In genomic region chr7:112163021-112163310, GRCh38 we compare ENCODE assay signal across 1 cellular context.
TF ChIP-seq lines count a peak whose summit lies in the region.

No MANE protein-coding gene starts in this region.

TF ChIP-seq in A549, 52 proteins besides CTCF, POLR2A, EP300 and RAD21 (continued from another document):
- TF ChIP-seq ATOH8 (CRISPR knock-in tag; IDR thresholded peaks at IDR 0.05; ENCODE audit: low read depth) (no peak), PHF8 (IDR thresholded peaks at IDR 0.05; ENCODE audit: borderline replicate concordance, low read depth) (no peak), NFE2L2 (conservative IDR thresholded peaks at IDR 0.05; ENCODE audit: low read length) (no peak), ZC3H11A (IDR thresholded peaks at IDR 0.05) (no peak), ZSCAN20 (CRISPR knock-in tag; IDR thresholded peaks at IDR 0.05) (no peak), MAFK (IDR thresholded peaks at IDR 0.05; ENCODE audit: partially characterized antibody) (no peak), ZFP36 (IDR thresholded peaks at IDR 0.05; ENCODE audit: borderline replicate concordance, partially characterized antibody) (no peak), SMC3 (IDR thresholded peaks at IDR 0.05) (no peak), RARB (CRISPR knock-in tag; IDR thresholded peaks at IDR 0.05) (no peak), JUN (IDR thresholded peaks at IDR 0.05) (no peak)
- TF ChIP-seq, protein P1, sequence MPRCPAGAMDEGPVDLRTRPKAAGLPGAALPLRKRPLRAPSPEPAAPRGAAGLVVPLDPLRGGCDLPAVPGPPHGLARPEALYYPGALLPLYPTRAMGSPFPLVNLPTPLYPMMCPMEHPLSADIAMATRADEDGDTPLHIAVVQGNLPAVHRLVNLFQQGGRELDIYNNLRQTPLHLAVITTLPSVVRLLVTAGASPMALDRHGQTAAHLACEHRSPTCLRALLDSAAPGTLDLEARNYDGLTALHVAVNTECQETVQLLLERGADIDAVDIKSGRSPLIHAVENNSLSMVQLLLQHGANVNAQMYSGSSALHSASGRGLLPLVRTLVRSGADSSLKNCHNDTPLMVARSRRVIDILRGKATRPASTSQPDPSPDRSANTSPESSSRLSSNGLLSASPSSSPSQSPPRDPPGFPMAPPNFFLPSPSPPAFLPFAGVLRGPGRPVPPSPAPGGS (IDR thresholded peaks at IDR 0.05) = no peak
- TF ChIP-seq, protein P2, sequence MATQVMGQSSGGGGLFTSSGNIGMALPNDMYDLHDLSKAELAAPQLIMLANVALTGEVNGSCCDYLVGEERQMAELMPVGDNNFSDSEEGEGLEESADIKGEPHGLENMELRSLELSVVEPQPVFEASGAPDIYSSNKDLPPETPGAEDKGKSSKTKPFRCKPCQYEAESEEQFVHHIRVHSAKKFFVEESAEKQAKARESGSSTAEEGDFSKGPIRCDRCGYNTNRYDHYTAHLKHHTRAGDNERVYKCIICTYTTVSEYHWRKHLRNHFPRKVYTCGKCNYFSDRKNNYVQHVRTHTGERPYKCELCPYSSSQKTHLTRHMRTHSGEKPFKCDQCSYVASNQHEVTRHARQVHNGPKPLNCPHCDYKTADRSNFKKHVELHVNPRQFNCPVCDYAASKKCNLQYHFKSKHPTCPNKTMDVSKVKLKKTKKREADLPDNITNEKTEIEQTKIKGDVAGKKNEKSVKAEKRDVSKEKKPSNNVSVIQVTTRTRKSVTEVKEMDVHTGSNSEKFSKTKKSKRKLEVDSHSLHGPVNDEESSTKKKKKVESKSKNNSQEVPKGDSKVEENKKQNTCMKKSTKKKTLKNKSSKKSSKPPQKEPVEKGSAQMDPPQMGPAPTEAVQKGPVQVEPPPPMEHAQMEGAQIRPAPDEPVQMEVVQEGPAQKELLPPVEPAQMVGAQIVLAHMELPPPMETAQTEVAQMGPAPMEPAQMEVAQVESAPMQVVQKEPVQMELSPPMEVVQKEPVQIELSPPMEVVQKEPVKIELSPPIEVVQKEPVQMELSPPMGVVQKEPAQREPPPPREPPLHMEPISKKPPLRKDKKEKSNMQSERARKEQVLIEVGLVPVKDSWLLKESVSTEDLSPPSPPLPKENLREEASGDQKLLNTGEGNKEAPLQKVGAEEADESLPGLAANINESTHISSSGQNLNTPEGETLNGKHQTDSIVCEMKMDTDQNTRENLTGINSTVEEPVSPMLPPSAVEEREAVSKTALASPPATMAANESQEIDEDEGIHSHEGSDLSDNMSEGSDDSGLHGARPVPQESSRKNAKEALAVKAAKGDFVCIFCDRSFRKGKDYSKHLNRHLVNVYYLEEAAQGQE (IDR thresholded peaks at IDR 0.05) = no peak
- TF ChIP-seq, protein P3, sequence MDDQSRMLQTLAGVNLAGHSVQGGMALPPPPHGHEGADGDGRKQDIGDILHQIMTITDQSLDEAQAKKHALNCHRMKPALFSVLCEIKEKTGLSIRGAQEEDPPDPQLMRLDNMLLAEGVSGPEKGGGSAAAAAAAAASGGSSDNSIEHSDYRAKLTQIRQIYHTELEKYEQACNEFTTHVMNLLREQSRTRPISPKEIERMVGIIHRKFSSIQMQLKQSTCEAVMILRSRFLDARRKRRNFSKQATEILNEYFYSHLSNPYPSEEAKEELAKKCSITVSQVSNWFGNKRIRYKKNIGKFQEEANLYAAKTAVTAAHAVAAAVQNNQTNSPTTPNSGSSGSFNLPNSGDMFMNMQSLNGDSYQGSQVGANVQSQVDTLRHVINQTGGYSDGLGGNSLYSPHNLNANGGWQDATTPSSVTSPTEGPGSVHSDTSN (IDR thresholded peaks at IDR 0.05) = no peak
- TF ChIP-seq, protein P4, sequence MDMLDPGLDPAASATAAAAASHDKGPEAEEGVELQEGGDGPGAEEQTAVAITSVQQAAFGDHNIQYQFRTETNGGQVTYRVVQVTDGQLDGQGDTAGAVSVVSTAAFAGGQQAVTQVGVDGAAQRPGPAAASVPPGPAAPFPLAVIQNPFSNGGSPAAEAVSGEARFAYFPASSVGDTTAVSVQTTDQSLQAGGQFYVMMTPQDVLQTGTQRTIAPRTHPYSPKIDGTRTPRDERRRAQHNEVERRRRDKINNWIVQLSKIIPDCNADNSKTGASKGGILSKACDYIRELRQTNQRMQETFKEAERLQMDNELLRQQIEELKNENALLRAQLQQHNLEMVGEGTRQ (IDR thresholded peaks at IDR 0.05) = no peak
TF ChIP-seq in A549: peak in this region for 0.
